Comparison of ENCODE assay signal across 7 cellular contexts in the genomic region with DNA sequence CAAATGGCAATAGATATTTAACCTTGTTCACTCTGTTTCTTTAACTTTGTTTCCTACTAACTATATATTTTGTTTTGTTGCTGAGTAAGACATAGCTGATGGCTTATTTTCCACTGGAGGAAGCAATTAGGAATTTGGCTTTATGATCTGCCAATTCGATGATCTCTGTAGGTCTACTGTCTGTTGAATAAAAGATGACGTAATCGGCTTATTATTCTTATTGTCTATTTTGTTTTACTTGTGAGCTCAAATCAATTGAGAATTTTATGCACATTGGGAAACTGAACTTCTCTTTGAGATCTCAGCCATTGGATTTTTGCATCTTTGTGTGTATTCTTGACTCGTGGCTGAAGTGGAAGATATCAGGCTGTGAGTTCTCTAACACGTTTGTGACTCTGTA.
"Had no signal": no experiment of that assay in that cellular context is flagged by ENCODE, and none has a peak within 500 bp of the region (broad histone marks: within the 10 kb centered on the region; RNA-seq: fewer than 3 reads in every experiment).

No MANE protein-coding gene starts in this region.

- H2AFZ ChIP-seq: GM23248 had no signal

- H3K27ac ChIP-seq: GM23248, HL-60 had no signal

- H3K4me3 ChIP-seq: GM23248 had no signal

- H3K9ac ChIP-seq: GM23248 had no signal

- DNase-seq: GM23248, GOT3, H9, HCEC 1CT, HFFc6, KG1 had no signal
